In the genomic region with DNA sequence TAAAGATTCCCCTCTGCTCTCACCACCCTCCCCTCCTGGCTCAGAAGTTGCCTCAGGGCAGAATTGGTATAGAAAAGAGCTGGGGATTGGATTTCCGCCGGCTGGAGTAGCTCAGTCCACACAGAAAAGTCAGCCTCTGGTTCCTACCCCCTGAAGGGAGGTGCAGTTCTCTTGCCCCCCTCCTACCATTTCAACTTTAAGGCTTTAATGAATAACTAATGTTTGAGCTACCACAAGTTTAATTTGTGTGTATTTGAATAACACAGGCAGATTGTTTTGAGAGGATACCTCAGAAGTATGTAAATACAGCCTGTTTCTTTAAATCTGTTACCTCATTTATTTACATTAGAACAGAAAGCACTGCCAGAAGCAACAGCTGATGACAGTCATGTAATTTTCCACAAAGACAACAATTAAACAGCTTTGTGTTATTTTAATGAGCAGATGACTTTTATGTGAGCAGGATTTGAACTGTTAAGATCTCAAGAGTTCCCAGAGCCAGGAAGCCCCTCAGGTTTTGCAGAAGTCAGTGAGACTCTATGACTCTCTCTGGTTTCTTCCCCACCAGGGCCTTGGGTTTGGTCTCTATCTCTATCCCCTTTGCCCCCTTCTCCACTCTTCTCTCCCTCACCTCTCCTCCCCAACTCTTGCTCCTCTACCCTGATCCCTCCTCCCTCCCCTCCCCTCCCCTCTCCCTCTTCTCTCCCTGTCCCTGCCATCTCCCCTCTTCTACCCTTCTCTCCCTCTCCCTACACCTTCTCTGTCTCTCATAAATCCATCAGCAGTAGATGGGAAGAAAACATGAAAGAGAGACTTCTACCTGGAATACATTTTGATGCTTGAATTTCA, we compare ENCODE assay signal across 2 cellular contexts.
TF ChIP-seq lines count a peak whose summit lies in the region.

No MANE protein-coding gene starts in this region.

TF ChIP-seq in K562, 482 proteins besides CTCF, POLR2A, EP300 and RAD21 (continued from another document and continues in another):
- TF ChIP-seq, protein P1, sequence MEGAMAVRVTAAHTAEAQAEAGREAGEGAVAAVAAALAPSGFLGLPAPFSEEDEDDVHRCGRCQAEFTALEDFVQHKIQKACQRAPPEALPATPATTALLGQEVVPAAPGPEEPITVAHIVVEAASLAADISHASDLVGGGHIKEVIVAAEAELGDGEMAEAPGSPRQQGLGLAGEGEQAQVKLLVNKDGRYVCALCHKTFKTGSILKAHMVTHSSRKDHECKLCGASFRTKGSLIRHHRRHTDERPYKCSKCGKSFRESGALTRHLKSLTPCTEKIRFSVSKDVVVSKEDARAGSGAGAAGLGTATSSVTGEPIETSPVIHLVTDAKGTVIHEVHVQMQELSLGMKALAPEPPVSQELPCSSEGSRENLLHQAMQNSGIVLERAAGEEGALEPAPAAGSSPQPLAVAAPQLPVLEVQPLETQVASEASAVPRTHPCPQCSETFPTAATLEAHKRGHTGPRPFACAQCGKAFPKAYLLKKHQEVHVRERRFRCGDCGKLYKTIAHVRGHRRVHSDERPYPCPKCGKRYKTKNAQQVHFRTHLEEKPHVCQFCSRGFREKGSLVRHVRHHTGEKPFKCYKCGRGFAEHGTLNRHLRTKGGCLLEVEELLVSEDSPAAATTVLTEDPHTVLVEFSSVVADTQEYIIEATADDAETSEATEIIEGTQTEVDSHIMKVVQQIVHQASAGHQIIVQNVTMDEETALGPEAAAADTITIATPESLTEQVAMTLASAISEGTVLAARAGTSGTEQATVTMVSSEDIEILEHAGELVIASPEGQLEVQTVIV (CRISPR knock-in tag; IDR thresholded peaks at IDR 0.05; ENCODE audit: borderline replicate concordance), result no peak
- TF ChIP-seq MEF2D (tag; conservative IDR thresholded peaks at IDR 0.05; ENCODE audit: low read depth), result no peak
- TF ChIP-seq, protein P2, sequence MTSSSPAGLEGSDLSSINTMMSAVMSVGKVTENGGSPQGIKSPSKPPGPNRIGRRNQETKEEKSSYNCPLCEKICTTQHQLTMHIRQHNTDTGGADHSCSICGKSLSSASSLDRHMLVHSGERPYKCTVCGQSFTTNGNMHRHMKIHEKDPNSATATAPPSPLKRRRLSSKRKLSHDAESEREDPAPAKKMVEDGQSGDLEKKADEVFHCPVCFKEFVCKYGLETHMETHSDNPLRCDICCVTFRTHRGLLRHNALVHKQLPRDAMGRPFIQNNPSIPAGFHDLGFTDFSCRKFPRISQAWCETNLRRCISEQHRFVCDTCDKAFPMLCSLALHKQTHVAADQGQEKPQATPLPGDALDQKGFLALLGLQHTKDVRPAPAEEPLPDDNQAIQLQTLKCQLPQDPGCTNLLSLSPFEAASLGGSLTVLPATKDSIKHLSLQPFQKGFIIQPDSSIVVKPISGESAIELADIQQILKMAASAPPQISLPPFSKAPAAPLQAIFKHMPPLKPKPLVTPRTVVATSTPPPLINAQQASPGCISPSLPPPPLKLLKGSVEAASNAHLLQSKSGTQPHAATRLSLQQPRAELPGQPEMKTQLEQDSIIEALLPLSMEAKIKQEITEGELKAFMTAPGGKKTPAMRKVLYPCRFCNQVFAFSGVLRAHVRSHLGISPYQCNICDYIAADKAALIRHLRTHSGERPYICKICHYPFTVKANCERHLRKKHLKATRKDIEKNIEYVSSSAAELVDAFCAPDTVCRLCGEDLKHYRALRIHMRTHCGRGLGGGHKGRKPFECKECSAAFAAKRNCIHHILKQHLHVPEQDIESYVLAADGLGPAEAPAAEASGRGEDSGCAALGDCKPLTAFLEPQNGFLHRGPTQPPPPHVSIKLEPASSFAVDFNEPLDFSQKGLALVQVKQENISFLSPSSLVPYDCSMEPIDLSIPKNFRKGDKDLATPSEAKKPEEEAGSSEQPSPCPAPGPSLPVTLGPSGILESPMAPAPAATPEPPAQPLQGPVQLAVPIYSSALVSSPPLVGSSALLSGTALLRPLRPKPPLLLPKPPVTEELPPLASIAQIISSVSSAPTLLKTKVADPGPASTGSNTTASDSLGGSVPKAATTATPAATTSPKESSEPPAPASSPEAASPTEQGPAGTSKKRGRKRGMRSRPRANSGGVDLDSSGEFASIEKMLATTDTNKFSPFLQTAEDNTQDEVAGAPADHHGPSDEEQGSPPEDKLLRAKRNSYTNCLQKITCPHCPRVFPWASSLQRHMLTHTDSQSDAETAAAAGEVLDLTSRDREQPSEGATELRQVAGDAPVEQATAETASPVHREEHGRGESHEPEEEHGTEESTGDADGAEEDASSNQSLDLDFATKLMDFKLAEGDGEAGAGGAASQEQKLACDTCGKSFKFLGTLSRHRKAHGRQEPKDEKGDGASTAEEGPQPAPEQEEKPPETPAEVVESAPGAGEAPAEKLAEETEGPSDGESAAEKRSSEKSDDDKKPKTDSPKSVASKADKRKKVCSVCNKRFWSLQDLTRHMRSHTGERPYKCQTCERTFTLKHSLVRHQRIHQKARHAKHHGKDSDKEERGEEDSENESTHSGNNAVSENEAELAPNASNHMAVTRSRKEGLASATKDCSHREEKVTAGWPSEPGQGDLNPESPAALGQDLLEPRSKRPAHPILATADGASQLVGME (CRISPR knock-in tag; IDR thresholded peaks at IDR 0.05), result no peak
- TF ChIP-seq KLF10 (CRISPR knock-in tag; IDR thresholded peaks at IDR 0.05), result no peak
- peak; percentile 51 for TF ChIP-seq MEIS2 (IDR thresholded peaks at IDR 0.05; ENCODE audit: partially characterized antibody)
- TF ChIP-seq ZNF584 (CRISPR knock-in tag; IDR thresholded peaks at IDR 0.05; ENCODE audit: low read depth), result 0 out of 2 replicates have a peak, but pooled peaks have one; percentile 11
- TF ChIP-seq, protein P3, sequence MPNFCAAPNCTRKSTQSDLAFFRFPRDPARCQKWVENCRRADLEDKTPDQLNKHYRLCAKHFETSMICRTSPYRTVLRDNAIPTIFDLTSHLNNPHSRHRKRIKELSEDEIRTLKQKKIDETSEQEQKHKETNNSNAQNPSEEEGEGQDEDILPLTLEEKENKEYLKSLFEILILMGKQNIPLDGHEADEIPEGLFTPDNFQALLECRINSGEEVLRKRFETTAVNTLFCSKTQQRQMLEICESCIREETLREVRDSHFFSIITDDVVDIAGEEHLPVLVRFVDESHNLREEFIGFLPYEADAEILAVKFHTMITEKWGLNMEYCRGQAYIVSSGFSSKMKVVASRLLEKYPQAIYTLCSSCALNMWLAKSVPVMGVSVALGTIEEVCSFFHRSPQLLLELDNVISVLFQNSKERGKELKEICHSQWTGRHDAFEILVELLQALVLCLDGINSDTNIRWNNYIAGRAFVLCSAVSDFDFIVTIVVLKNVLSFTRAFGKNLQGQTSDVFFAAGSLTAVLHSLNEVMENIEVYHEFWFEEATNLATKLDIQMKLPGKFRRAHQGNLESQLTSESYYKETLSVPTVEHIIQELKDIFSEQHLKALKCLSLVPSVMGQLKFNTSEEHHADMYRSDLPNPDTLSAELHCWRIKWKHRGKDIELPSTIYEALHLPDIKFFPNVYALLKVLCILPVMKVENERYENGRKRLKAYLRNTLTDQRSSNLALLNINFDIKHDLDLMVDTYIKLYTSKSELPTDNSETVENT (CRISPR knock-in tag; IDR thresholded peaks at IDR 0.05), result no peak
- TF ChIP-seq, protein P4, sequence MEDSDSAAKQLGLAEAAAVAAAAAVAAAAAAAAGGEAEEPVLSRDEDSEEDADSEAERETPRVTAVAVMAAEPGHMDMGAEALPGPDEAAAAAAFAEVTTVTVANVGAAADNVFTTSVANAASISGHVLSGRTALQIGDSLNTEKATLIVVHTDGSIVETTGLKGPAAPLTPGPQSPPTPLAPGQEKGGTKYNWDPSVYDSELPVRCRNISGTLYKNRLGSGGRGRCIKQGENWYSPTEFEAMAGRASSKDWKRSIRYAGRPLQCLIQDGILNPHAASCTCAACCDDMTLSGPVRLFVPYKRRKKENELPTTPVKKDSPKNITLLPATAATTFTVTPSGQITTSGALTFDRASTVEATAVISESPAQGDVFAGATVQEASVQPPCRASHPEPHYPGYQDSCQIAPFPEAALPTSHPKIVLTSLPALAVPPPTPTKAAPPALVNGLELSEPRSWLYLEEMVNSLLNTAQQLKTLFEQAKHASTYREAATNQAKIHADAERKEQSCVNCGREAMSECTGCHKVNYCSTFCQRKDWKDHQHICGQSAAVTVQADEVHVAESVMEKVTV (CRISPR knock-in tag; IDR thresholded peaks at IDR 0.05), result peak; percentile 12; the same call in 1 of the 2 replicates

TF ChIP-seq in HepG2, 621 proteins besides CTCF, POLR2A, EP300 and RAD21 (continued from another document and continues in another):
- no peak for TF ChIP-seq BCLAF1 (IDR thresholded peaks at IDR 0.05)
- no peak for TF ChIP-seq PITX1 (CRISPR knock-in tag; IDR thresholded peaks at IDR 0.05)
- TF ChIP-seq ZNF550 (CRISPR knock-in tag; IDR thresholded peaks at IDR 0.05; ENCODE audit: borderline replicate concordance), result no peak
- no peak for TF ChIP-seq ZNF629 (CRISPR knock-in tag; conservative IDR thresholded peaks at IDR 0.05)
- no peak for TF ChIP-seq WIZ (CRISPR knock-in tag; IDR thresholded peaks at IDR 0.05)
- TF ChIP-seq FUBP1 (CRISPR knock-in tag; IDR thresholded peaks at IDR 0.05; ENCODE audit: borderline replicate concordance), result no peak
- TF ChIP-seq ZNF382 (CRISPR knock-in tag; IDR thresholded peaks at IDR 0.05; ENCODE audit: borderline replicate concordance), result no peak
- TF ChIP-seq, protein P5, sequence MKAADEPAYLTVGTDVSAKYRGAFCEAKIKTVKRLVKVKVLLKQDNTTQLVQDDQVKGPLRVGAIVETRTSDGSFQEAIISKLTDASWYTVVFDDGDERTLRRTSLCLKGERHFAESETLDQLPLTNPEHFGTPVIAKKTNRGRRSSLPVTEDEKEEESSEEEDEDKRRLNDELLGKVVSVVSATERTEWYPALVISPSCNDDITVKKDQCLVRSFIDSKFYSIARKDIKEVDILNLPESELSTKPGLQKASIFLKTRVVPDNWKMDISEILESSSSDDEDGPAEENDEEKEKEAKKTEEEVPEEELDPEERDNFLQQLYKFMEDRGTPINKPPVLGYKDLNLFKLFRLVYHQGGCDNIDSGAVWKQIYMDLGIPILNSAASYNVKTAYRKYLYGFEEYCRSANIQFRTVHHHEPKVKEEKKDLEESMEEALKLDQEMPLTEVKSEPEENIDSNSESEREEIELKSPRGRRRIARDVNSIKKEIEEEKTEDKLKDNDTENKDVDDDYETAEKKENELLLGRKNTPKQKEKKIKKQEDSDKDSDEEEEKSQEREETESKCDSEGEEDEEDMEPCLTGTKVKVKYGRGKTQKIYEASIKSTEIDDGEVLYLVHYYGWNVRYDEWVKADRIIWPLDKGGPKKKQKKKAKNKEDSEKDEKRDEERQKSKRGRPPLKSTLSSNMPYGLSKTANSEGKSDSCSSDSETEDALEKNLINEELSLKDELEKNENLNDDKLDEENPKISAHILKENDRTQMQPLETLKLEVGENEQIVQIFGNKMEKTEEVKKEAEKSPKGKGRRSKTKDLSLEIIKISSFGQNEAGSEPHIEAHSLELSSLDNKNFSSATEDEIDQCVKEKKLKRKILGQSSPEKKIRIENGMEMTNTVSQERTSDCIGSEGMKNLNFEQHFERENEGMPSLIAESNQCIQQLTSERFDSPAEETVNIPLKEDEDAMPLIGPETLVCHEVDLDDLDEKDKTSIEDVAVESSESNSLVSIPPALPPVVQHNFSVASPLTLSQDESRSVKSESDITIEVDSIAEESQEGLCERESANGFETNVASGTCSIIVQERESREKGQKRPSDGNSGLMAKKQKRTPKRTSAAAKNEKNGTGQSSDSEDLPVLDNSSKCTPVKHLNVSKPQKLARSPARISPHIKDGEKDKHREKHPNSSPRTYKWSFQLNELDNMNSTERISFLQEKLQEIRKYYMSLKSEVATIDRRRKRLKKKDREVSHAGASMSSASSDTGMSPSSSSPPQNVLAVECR (CRISPR knock-in tag; IDR thresholded peaks at IDR 0.05; ENCODE audit: borderline replicate concordance), result peak; percentile 18; the same call in 1 of the 2 replicates
- no peak for TF ChIP-seq TFDP2 (CRISPR knock-in tag; IDR thresholded peaks at IDR 0.05)
